Comparison of ENCODE assay signal across 8 cellular contexts in the genomic region with DNA sequence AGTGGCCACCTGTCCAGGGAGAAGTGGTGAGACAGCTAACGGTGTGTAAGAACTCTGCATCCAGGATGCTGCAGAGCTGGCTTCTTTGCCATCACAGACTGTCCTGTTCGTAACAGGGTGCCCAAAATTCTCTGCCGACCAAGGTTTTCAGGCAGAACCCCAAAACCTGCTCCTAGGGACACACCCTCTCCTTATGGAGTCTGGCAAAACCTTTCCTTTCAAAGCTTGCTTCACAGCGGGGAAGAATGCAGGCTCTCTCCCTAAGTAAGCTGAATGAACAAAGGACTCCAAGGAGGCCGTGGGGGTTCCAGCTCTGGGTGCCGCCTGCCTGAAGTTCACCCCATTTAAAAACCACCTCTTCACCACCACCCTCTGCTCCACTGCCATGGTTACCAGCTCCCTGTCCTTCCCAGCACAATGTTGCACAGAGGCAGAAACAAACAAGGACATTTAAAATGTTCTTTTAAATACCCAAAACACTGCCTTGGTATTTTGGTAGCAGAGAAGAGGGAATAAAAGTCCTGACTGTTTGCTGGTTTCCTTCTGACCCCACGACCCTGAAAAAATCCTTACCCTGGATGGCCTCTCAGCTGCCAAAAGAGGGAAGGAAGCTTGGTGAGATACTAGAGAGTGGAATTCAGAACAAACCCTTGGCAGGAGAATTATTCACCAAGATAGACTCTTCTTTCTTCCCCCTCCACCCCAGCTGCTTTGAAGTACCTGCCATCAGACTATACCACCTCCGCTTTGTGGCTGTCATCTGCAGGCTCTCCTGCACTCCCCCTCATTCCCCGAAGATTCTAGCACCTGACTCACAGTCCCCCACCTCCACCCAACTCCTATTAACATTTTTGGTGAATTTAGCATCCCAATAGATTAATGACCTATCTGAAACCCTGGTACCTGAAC. TPM values are rescaled to one million over a fixed set of nuclear protein-coding genes. Genes with fewer than 3 reads are reported as not detected.
DNase-seq lines count a peak whose midpoint lies in the region; ATAC-seq and TF ChIP-seq lines count a peak whose summit lies in the region.

No MANE protein-coding gene starts in this region.

- no peak overlapping the region for H3K27ac Mint-ChIP-seq in WTC11
- H3K27ac Mint-ChIP-seq in natural killer cell treated with Interleukin-12 subunit alpha and Interleukin-12 subunit beta and Interleukin-15 and Interleukin-18, amount 100 ng/mL, for 72 hours: peak overlapping the region; percentile 81 to 91

- no peaks in the 10 kb centered on the region for H3K9me3 Mint-ChIP-seq in WTC11
- no peaks in the 10 kb centered on the region for H3K9me3 Mint-ChIP-seq in natural killer cell treated with Interleukin-12 subunit alpha and Interleukin-12 subunit beta and Interleukin-15 and Interleukin-18, amount 100 ng/mL, for 72 hours

- no peak for ATAC-seq in WTC11
- no peak for ATAC-seq in natural killer cell treated with Interleukin-12 subunit alpha and Interleukin-12 subunit beta and Interleukin-15 and Interleukin-18, amount 100 ng/mL, for 72 hours
- no peak for ATAC-seq in GM18511 (IDR thresholded peaks at IDR 0.05; ENCODE audit: unreplicated experiment)

- TF ChIP-seq POLR2A in tibial nerve (IDR thresholded peaks at IDR 0.05): peak in 1 of 2 donors; percentile 9

- CTCF ChIA-PET in WTC11 (lab: Charles Lee): interaction anchor here (0.6 to 2.4 kb wide), 6 partner anchors 89 to 325 kb away, joined by 3 to 18 read pairs (median 4); no protein-coding TSS in a partner anchor

- H3K27me3 ChIP-seq in effector memory CD4-positive, alpha-beta T cell (replicated peaks; ENCODE audit: control insufficient read depth, insufficient read depth, low read length, poor library complexity, severe bottlenecking): no peaks in the 10 kb centered on the region
- no peaks in the 10 kb centered on the region for H3K27me3 ChIP-seq in tibial nerve

- POLR2A ChIA-PET in WTC11 (lab: Charles Lee): interaction anchor here (0.6 to 1.0 kb wide), 3 partner anchors 35 to 1263 kb away, joined by 3 to 4 read pairs (median 4); no protein-coding TSS in a partner anchor

- 7 to 15% methylated on average over 9 of the region's 9 CpGs for WGBS in tibial nerve, 2 donors

- H3K36me3 ChIP-seq in effector memory CD4-positive, alpha-beta T cell (ENCODE audit: control insufficient read depth, insufficient read depth, low read length): no peaks in the 10 kb centered on the region
- H3K36me3 ChIP-seq in tibial nerve: no peaks in the 10 kb centered on the region

- H3K36me3 Mint-ChIP-seq in WTC11: no peaks in the 10 kb centered on the region
- H3K36me3 Mint-ChIP-seq in natural killer cell treated with Interleukin-12 subunit alpha and Interleukin-12 subunit beta and Interleukin-15 and Interleukin-18, amount 100 ng/mL, for 72 hours: no peaks in the 10 kb centered on the region

- no peak for TF ChIP-seq CTCF in WTC11 (IDR thresholded peaks at IDR 0.05)
- peak in 1 of 5 experiments; percentile 5 for TF ChIP-seq CTCF in tibial nerve (IDR thresholded peaks at IDR 0.05)

- peak in 1 of 2 donors; percentile 89 for TF ChIP-seq EP300 in tibial nerve (IDR thresholded peaks at IDR 0.05)

- H3K4me3 ChIP-seq in effector memory CD4-positive, alpha-beta T cell (ENCODE audit: insufficient read depth, low read depth, low read length, poor library complexity, severe bottlenecking): peak overlapping the region; percentile 57
- H3K4me3 ChIP-seq in tibial nerve: peak overlapping the region; percentile 50 to 53 (median 52)

- H3K27me3 Mint-ChIP-seq in WTC11 (ENCODE audit: low read depth): peaks cover 36% of the 10 kb centered on the region
- H3K27me3 Mint-ChIP-seq in natural killer cell treated with Interleukin-12 subunit alpha and Interleukin-12 subunit beta and Interleukin-15 and Interleukin-18, amount 100 ng/mL, for 72 hours: peaks cover 9 to 10% of the 10 kb centered on the region in 2 donors

- peaks cover 33% of the 10 kb centered on the region for H3K4me1 ChIP-seq in effector memory CD4-positive, alpha-beta T cell (ENCODE audit: control insufficient read depth, insufficient read depth, low read length, poor library complexity, severe bottlenecking)
- H3K4me1 ChIP-seq in tibial nerve: peaks cover 5 to 53% (median 34%) of the 10 kb centered on the region in 4 donors

- peak; percentile 22 for DNase-seq in activated T-cell treated with anti-CD3 and anti-CD28 coated beads for 24 hours (ENCODE audit: low read depth)
- DNase-seq in activated T-cell treated with anti-CD3 and anti-CD28 coated beads, Interleukin-2, amount 50 U/mL, for 48 hours: no peak
- DNase-seq in WTC11 (ENCODE audit: low spot score): no peak
- DNase-seq in effector memory CD4-positive, alpha-beta T cell: peak in 2 of 3 donors; percentile 25 to 46
- no peak for DNase-seq in natural killer cell treated with Interleukin-12 subunit alpha and Interleukin-12 subunit beta and Interleukin-15 and Interleukin-18, amount 100 ng/mL, for 72 hours (ENCODE audit: low spot score)
- DNase-seq in tibial nerve (ENCODE audit: low spot score in 2 of 2): peak; percentile 42 to 59
- no peak for DNase-seq in NCI-H1048 (lab: John Stamatoyannopoulos, UW)

- H3K4me1 Mint-ChIP-seq in WTC11: peaks cover 18% of the 10 kb centered on the region
- H3K4me1 Mint-ChIP-seq in natural killer cell treated with Interleukin-12 subunit alpha and Interleukin-12 subunit beta and Interleukin-15 and Interleukin-18, amount 100 ng/mL, for 72 hours (ENCODE audit: low read depth in 2 of 2): peaks cover 36% of the 10 kb centered on the region in 2 donors

- H3K27ac ChIP-seq in effector memory CD4-positive, alpha-beta T cell (ENCODE audit: insufficient read depth, low read length, poor library complexity, severe bottlenecking): peak overlapping the region; percentile 95
- peak overlapping the region; percentile 98 to 100 (median 100) for H3K27ac ChIP-seq in tibial nerve

- no peaks in the 10 kb centered on the region for H3K9me3 ChIP-seq in effector memory CD4-positive, alpha-beta T cell (ENCODE audit: control insufficient read depth, low read length)
- no peaks in the 10 kb centered on the region for H3K9me3 ChIP-seq in tibial nerve

- H3K4me3 Mint-ChIP-seq in WTC11: peak overlapping the region; percentile 84
- peak overlapping the region; percentile 90 for H3K4me3 Mint-ChIP-seq in natural killer cell treated with Interleukin-12 subunit alpha and Interleukin-12 subunit beta and Interleukin-15 and Interleukin-18, amount 100 ng/mL, for 72 hours

TF ChIP-seq in WTC11, 78 proteins besides CTCF, POLR2A, EP300 and RAD21:
- TF ChIP-seq ZNF423 (CRISPR knock-in tag; IDR thresholded peaks at IDR 0.05): peak; percentile 51; the same call in 1 of the 2 replicates
- TF ChIP-seq, protein P1, sequence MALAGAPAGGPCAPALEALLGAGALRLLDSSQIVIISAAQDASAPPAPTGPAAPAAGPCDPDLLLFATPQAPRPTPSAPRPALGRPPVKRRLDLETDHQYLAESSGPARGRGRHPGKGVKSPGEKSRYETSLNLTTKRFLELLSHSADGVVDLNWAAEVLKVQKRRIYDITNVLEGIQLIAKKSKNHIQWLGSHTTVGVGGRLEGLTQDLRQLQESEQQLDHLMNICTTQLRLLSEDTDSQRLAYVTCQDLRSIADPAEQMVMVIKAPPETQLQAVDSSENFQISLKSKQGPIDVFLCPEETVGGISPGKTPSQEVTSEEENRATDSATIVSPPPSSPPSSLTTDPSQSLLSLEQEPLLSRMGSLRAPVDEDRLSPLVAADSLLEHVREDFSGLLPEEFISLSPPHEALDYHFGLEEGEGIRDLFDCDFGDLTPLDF (CRISPR knock-in tag; IDR thresholded peaks at IDR 0.05): no peak
TF ChIP-seq in WTC11: peak in this region for 1.

RNA-seq across cellular contexts. Expression of gene KLF9, which starts 7.1 kb away (rescaled TPM):
- total RNA-seq in WTC11 (2021) (0.78 to 1.0 TPM (median 0.82 TPM) in 3 replicates), tibial nerve (100 to 1,000 TPM; 286 to 387 (median 351) TPM)
- 1 to 10 TPM; 3.3 to 4.0 TPM for total RNA-seq in natural killer cell treated with Interleukin-12 subunit alpha and Interleukin-12 subunit beta and Interleukin-15 and Interleukin-18, amount 100 ng/mL, for 72 hours

Comparison
In these comparisons a context has a peak if more than half of its experiments do, and no peak if none do; other contexts are left out.
1. DNase-seq: peak in activated T-cell treated with anti-CD3 and anti-CD28 coated beads for 24 hours (single experiment), effector memory CD4-positive, alpha-beta T cell (2 of 3) and tibial nerve (2 of 2); none in activated T-cell treated with anti-CD3 and anti-CD28 coated beads, Interleukin-2, amount 50 U/mL, for 48 hours (0 of 2), WTC11 (single experiment), natural killer cell treated with Interleukin-12 subunit alpha and Interleukin-12 subunit beta and Interleukin-15 and Interleukin-18, amount 100 ng/mL, for 72 hours (single experiment) and NCI-H1048 (single experiment).
2. RNA of gene KLF9, which starts 7.1 kb away (total RNA-seq): 286 to 387 TPM in tibial nerve; 3.3 to 4.0 TPM in natural killer cell treated with Interleukin-12 subunit alpha and Interleukin-12 subunit beta and Interleukin-15 and Interleukin-18, amount 100 ng/mL, for 72 hours and 0.78 to 1.0 TPM in WTC11; every median in the first group is over 10 times any median in the second.